In the genomic region with DNA sequence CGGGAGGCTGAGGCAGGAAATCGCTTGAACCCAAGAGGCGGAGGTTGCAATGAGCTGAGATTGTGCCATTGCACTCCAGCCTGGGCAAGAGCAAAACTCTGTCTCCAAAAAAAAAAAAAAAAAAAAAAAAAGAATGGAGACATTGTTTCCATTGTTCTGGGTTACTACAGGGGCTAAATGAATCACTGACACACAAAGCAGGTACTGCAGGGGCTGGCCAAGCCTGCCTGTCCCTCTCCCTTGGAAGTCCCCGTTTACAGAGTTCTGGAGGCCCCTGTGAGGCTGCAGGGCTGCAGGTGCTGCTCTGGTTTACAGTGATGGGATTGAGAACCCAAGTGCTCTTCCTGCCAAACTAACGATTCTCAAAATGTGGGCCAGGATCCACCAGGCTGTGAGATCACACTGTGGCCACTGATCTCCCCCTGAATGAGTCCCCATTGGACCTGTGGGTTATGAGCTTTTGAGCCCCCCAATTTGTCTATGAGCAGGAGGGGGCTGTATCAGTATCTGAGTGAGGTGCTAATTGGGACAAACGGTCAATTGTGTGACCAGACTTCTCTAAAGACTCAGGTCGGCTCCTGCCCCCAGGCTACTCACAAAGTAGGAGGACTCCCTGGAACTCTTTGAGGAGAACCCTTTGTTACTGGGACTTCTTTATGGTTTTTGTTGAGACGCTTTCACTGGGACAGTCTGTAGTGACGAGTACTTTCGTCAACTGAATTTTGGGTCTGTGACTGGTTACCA, we compare ENCODE assay signal across 1 cellular context.
TF ChIP-seq lines count a peak whose summit lies in the region.

No MANE protein-coding gene starts in this region.

TF ChIP-seq in GM23338, 12 proteins besides CTCF, POLR2A, EP300 and RAD21 (continued from another document):
- TF ChIP-seq ZNF114 (CRISPR knock-in tag; IDR thresholded peaks at IDR 0.05) (no peak), CREB1 (CRISPR knock-in tag; IDR thresholded peaks at IDR 0.05; ENCODE audit: low read depth) (no peak), ZNF331 (CRISPR knock-in tag; IDR thresholded peaks at IDR 0.05; ENCODE audit: low read depth) (no peak), JUNB (IDR thresholded peaks at IDR 0.05; ENCODE audit: unreplicated experiment) (no peak), EZH2 (IDR thresholded peaks at IDR 0.05; ENCODE audit: low read depth, unreplicated experiment) (no peak), STAT1 (IDR thresholded peaks at IDR 0.05; ENCODE audit: unreplicated experiment) (no peak), POLR2AphosphoS5 (IDR thresholded peaks at IDR 0.05; ENCODE audit: low read depth) (no peak)
- TF ChIP-seq, protein P1, sequence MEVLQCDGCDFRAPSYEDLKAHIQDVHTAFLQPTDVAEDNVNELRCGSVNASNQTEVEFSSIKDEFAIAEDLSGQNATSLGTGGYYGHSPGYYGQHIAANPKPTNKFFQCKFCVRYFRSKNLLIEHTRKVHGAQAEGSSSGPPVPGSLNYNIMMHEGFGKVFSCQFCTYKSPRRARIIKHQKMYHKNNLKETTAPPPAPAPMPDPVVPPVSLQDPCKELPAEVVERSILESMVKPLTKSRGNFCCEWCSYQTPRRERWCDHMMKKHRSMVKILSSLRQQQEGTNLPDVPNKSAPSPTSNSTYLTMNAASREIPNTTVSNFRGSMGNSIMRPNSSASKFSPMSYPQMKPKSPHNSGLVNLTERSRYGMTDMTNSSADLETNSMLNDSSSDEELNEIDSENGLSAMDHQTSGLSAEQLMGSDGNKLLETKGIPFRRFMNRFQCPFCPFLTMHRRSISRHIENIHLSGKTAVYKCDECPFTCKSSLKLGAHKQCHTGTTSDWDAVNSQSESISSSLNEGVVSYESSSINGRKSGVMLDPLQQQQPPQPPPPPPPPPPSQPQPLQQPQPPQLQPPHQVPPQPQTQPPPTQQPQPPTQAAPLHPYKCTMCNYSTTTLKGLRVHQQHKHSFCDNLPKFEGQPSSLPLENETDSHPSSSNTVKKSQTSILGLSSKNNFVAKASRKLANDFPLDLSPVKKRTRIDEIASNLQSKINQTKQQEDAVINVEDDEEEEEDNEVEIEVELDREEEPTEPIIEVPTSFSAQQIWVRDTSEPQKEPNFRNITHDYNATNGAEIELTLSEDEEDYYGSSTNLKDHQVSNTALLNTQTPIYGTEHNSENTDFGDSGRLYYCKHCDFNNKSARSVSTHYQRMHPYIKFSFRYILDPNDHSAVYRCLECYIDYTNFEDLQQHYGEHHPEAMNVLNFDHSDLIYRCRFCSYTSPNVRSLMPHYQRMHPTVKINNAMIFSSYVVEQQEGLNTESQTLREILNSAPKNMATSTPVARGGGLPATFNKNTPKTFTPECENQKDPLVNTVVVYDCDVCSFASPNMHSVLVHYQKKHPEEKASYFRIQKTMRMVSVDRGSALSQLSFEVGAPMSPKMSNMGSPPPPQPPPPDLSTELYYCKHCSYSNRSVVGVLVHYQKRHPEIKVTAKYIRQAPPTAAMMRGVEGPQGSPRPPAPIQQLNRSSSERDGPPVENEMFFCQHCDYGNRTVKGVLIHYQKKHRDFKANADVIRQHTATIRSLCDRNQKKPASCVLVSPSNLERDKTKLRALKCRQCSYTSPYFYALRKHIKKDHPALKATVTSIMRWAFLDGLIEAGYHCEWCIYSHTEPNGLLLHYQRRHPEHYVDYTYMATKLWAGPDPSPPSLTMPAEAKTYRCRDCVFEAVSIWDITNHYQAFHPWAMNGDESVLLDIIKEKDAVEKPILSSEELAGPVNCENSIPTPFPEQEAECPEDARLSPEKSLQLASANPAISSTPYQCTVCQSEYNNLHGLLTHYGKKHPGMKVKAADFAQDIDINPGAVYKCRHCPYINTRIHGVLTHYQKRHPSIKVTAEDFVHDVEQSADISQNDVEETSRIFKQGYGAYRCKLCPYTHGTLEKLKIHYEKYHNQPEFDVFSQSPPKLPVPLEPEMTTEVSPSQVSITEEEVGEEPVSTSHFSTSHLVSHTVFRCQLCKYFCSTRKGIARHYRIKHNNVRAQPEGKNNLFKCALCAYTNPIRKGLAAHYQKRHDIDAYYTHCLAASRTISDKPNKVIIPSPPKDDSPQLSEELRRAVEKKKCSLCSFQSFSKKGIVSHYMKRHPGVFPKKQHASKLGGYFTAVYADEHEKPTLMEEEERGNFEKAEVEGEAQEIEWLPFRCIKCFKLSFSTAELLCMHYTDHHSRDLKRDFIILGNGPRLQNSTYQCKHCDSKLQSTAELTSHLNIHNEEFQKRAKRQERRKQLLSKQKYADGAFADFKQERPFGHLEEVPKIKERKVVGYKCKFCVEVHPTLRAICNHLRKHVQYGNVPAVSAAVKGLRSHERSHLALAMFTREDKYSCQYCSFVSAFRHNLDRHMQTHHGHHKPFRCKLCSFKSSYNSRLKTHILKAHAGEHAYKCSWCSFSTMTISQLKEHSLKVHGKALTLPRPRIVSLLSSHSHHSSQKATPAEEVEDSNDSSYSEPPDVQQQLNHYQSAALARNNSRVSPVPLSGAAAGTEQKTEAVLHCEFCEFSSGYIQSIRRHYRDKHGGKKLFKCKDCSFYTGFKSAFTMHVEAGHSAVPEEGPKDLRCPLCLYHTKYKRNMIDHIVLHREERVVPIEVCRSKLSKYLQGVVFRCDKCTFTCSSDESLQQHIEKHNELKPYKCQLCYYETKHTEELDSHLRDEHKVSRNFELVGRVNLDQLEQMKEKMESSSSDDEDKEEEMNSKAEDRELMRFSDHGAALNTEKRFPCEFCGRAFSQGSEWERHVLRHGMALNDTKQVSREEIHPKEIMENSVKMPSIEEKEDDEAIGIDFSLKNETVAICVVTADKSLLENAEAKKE (CRISPR knock-in tag; IDR thresholded peaks at IDR 0.05) = no peak
